In the genomic region with DNA sequence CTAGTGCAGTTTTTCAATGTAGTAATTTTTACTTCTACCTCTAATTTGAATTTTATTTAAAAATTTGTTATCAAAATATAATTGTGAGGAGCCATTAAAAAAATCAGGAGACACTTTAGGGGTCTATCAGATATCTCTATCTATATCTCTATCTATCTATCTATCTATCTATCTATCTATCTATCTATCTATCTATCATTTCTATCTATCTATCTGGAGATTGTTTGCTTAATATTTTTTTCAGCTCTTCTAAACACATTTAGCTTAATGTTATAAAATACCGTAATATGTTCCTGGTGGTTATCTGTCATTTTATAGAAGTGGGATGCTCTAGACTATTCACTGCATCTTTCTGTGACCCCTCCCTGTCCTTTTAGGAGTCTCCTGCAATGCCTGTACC, we compare ENCODE assay signal across 26 cellular contexts.
"Had no signal": no experiment of that assay in that cellular context is flagged by ENCODE, and none has a peak within 500 bp of the region (broad histone marks: within the 10 kb centered on the region; RNA-seq: fewer than 3 reads in every experiment).

No MANE protein-coding gene starts in this region.

- H3K36me3 ChIP-seq: colonic mucosa, esophagus muscularis mucosa, esophagus squamous epithelium, gastrocnemius medialis, gastroesophageal sphincter, heart left ventricle, heart right ventricle had no signal

- H3K27me3 Mint-ChIP-seq: dendritic cell treated with granulocyte-macrophage colony-stimulating factor and Interleukin-4, amounts not matched to agents 40 ng/mL and 50 ng/mL, for 4 days had no signal

- H3K4me2 ChIP-seq: hepatocyte had no signal

- H3K9me3 ChIP-seq: colonic mucosa, esophagus muscularis mucosa, esophagus squamous epithelium, gastrocnemius medialis, gastroesophageal sphincter had no signal

- H2AFZ ChIP-seq: hepatocyte had no signal

- H3K4me3 ChIP-seq: colonic mucosa, coronary artery, dorsolateral prefrontal cortex, esophagus muscularis mucosa, esophagus squamous epithelium, gastrocnemius medialis, gastroesophageal sphincter, heart left ventricle, heart right ventricle, hepatocyte had no signal

- ATAC-seq: esophagus mucosa, foreskin keratinocyte, gastrocnemius medialis, gastroesophageal sphincter, heart left ventricle, heart right ventricle had no signal

- H3K4me3 Mint-ChIP-seq: dendritic cell treated with granulocyte-macrophage colony-stimulating factor and Interleukin-4, amounts not matched to agents 40 ng/mL and 50 ng/mL, for 4 days; endodermal cell had no signal

- H3K4me1 Mint-ChIP-seq: endodermal cell had no signal

- H3K79me2 ChIP-seq: hepatocyte had no signal

- H3K27ac ChIP-seq: colonic mucosa, coronary artery, dorsolateral prefrontal cortex, epithelial cell of prostate, esophagus muscularis mucosa, esophagus squamous epithelium, foreskin keratinocyte, gastrocnemius medialis, gastroesophageal sphincter, heart left ventricle, heart right ventricle, hepatocyte had no signal

- H3K4me1 ChIP-seq: colonic mucosa, esophagus muscularis mucosa, gastrocnemius medialis, gastroesophageal sphincter had no signal

- H3K27ac Mint-ChIP-seq: dendritic cell treated with granulocyte-macrophage colony-stimulating factor and Interleukin-4, amounts not matched to agents 40 ng/mL and 50 ng/mL, for 4 days; endodermal cell had no signal

- DNase-seq: colonic mucosa; cortex of kidney; dermis blood vessel endothelial cell; dorsolateral prefrontal cortex; effector CD4-positive, alpha-beta T cell; effector CD8-positive, alpha-beta T cell; effector memory CD4-positive, alpha-beta T cell; endodermal cell; erythroblast; esophagus squamous epithelium; foreskin fibroblast; foreskin keratinocyte; foreskin melanocyte; gastrocnemius medialis; glutamatergic neuron; head of caudate nucleus; heart left ventricle; heart right ventricle had no signal

- H3K27me3 ChIP-seq: colonic mucosa, dorsolateral prefrontal cortex, esophagus muscularis mucosa, esophagus squamous epithelium, foreskin keratinocyte, gastrocnemius medialis, gastroesophageal sphincter, heart left ventricle, heart right ventricle, hepatocyte had no signal

- FAIRE-seq: endothelial cell of umbilical vein had no signal
